9 cellular contexts compared by ENCODE assay signal in genomic region chr19:3459322-3459881, GRCh38. TPM values are rescaled to one million over a fixed set of nuclear protein-coding genes. Genes with fewer than 3 reads are reported as not detected.
DNase-seq lines count a peak whose midpoint lies in the region; ATAC-seq and TF ChIP-seq lines count a peak whose summit lies in the region.
"Had no signal": no experiment of that assay in that cellular context is flagged by ENCODE, and none has a peak within 500 bp of the region (broad histone marks: within the 10 kb centered on the region; RNA-seq: fewer than 3 reads in every experiment).

No MANE protein-coding gene starts in this region.

- POLR2A ChIA-PET in activated CD4-positive, alpha-beta memory T cell treated with anti-CD3 and anti-CD28 coated beads, Interleukin-2, amount 10 ng/mL, durations not matched to agents 7 days and 5 days (lab: Charles Lee): no interaction called here

- H3K4me3 Mint-ChIP-seq in GM23338: peak overlapping the region; percentile 60
- H3K4me3 Mint-ChIP-seq in activated CD4-positive, alpha-beta memory T cell treated with anti-CD3 and anti-CD28 coated beads, Interleukin-2, amount 10 ng/mL, durations not matched to agents 7 days and 5 days: no peak overlapping the region
- H3K4me3 Mint-ChIP-seq: activated T-helper 1 cell treated with anti-CD3 and anti-CD28 coated beads, Interleukin-12 subunit alpha, Interleukin-12 subunit beta, Interleukin-2, Interleukin-4 antibody, amounts not matched to agents 30 ng/mL and 10 ng/mL and 1 ng/mL, durations not matched to agents 14 hours and 24 hours and 36 hours had no signal

- H3K79me2 ChIP-seq in GM23338 (replicated peaks; ENCODE audit: insufficient read depth): no peaks in the 10 kb centered on the region
- H3K79me2 ChIP-seq in hepatocyte: no peaks in the 10 kb centered on the region

- no peaks in the 10 kb centered on the region for H3K9me2 ChIP-seq in GM23338 (ENCODE audit: insufficient read depth)
- no peaks in the 10 kb centered on the region for H3K9me2 ChIP-seq in hepatocyte (replicated peaks; ENCODE audit: insufficient read depth)

- CTCF ChIA-PET in activated CD4-positive, alpha-beta memory T cell treated with anti-CD3 and anti-CD28 coated beads, Interleukin-2, amount 10 ng/mL, durations not matched to agents 7 days and 5 days (lab: Charles Lee): no interaction called here

- H4K20me1 ChIP-seq in GM23338 (replicated peaks; ENCODE audit: insufficient read depth): peaks cover 9% of the 10 kb centered on the region
- no peaks in the 10 kb centered on the region for H4K20me1 ChIP-seq in hepatocyte (ENCODE audit: insufficient read depth, poor library complexity, severe bottlenecking)

- H3K27me3 ChIP-seq in GM23338 (ENCODE audit: insufficient read depth): peaks cover 78% of the 10 kb centered on the region
- peaks cover 17% of the 10 kb centered on the region for H3K27me3 ChIP-seq in hepatocyte

- H3K36me3 Mint-ChIP-seq in GM23338 (ENCODE audit: low read depth): no peaks in the 10 kb centered on the region
- H3K36me3 Mint-ChIP-seq in activated CD4-positive, alpha-beta memory T cell treated with anti-CD3 and anti-CD28 coated beads, Interleukin-2, amount 10 ng/mL, durations not matched to agents 7 days and 5 days (ENCODE audit: low read depth): no peaks in the 10 kb centered on the region

- peaks cover 27% of the 10 kb centered on the region for H3K4me1 ChIP-seq in GM23338 (ENCODE audit: insufficient read depth)
- H3K4me1 ChIP-seq in hepatocyte (ENCODE audit: insufficient read depth): peaks cover 43% of the 10 kb centered on the region

- H2AFZ ChIP-seq in GM23338 (no peak overlapping the region; the same call in 1 of the 2 replicates), hepatocyte (no peak overlapping the region)

- H3F3A ChIP-seq in GM23338 (replicated peaks; ENCODE audit: low read depth): peaks cover 6% of the 10 kb centered on the region; the same call in 1 of the 2 replicates

- no peaks in the 10 kb centered on the region; the same call in 1 of the 3 replicates for H3K9me3 Mint-ChIP-seq in GM23338
- H3K9me3 Mint-ChIP-seq in activated CD4-positive, alpha-beta memory T cell treated with anti-CD3 and anti-CD28 coated beads, Interleukin-2, amount 10 ng/mL, durations not matched to agents 7 days and 5 days: no peaks in the 10 kb centered on the region
- H3K9me3 Mint-ChIP-seq: activated T-helper 1 cell treated with anti-CD3 and anti-CD28 coated beads, Interleukin-12 subunit alpha, Interleukin-12 subunit beta, Interleukin-2, Interleukin-4 antibody, amounts not matched to agents 30 ng/mL and 10 ng/mL and 1 ng/mL, durations not matched to agents 14 hours and 24 hours and 36 hours had no signal

- in situ Hi-C loops in astrocyte of the cerebellum (cut with HindIII; ENCODE audit: low sequenced_read_pairs): no loop called here

- ATAC-seq in GM23338 (peak; percentile 4; the same call in 2 of the 3 replicates), HG02763 (IDR thresholded peaks at IDR 0.05; ENCODE audit: unreplicated experiment) (no peak)

- WGBS in hepatocyte (ENCODE audit: low lambda C conversion rate, missing lambda C conversion rate): 18% methylated on average over 9 of the region's 15 CpGs

- H3K9me3 ChIP-seq in hepatocyte (ENCODE audit: low read depth): no peaks in the 10 kb centered on the region

- H3K4me2 ChIP-seq in GM23338 (peak overlapping the region; percentile 81), hepatocyte (peak overlapping the region; percentile 68)

- DNase-seq in GM23338 (ENCODE audit: low spot score) (peak; percentile 78), astrocyte of the cerebellum (ENCODE audit: low read depth) (peak; percentile 87), hepatocyte (ENCODE audit: low spot score) (peak; percentile 85), retinal pigment epithelial cell (ENCODE audit: low read depth) (peak; percentile 93), NCI-H2171 (lab: John Stamatoyannopoulos, UW) (no peak), HT-29 (ENCODE audit: low spot score) (no peak)
- no peak for DNase-seq in activated CD4-positive, alpha-beta memory T cell treated with anti-CD3 and anti-CD28 coated beads, Interleukin-2, amount 10 ng/mL, durations not matched to agents 7 days and 5 days

- H3K36me3 ChIP-seq in GM23338 (ENCODE audit: insufficient read depth) (no peaks in the 10 kb centered on the region), hepatocyte (replicated peaks; ENCODE audit: insufficient read depth, low read depth) (no peaks in the 10 kb centered on the region)

- peak overlapping the region; percentile 56 for H3K4me3 ChIP-seq in GM23338
- no peak overlapping the region for H3K4me3 ChIP-seq in astrocyte of the cerebellum (ENCODE audit: low read depth, low read length)
- H3K4me3 ChIP-seq in hepatocyte: no peak overlapping the region
- no peak overlapping the region for H3K4me3 ChIP-seq in retinal pigment epithelial cell (ENCODE audit: low read length)

- no peak overlapping the region for H3K27ac Mint-ChIP-seq in GM23338
- H3K27ac Mint-ChIP-seq in activated CD4-positive, alpha-beta memory T cell treated with anti-CD3 and anti-CD28 coated beads, Interleukin-2, amount 10 ng/mL, durations not matched to agents 7 days and 5 days: no peak overlapping the region
- H3K27ac Mint-ChIP-seq: activated T-helper 1 cell treated with anti-CD3 and anti-CD28 coated beads, Interleukin-12 subunit alpha, Interleukin-12 subunit beta, Interleukin-2, Interleukin-4 antibody, amounts not matched to agents 30 ng/mL and 10 ng/mL and 1 ng/mL, durations not matched to agents 14 hours and 24 hours and 36 hours had no signal

- no peak for TF ChIP-seq CTCF in GM23338 (conservative IDR thresholded peaks at IDR 0.05; ENCODE audit: low read depth in 2 of 2)
- no peak for TF ChIP-seq CTCF in astrocyte of the cerebellum (IDR thresholded peaks at IDR 0.05; ENCODE audit: low read depth, low read length, missing control alignments)
- no peak for TF ChIP-seq CTCF in hepatocyte (IDR thresholded peaks at IDR 0.05; ENCODE audit: poor library complexity)
- no peak for TF ChIP-seq CTCF in retinal pigment epithelial cell (conservative IDR thresholded peaks at IDR 0.05; ENCODE audit: low read depth, low read length)

- H3K27ac ChIP-seq in GM23338 (ENCODE audit: low read depth): no peak overlapping the region
- H3K27ac ChIP-seq in hepatocyte: peak overlapping the region; percentile 87

- H3K27me3 Mint-ChIP-seq in GM23338 (ENCODE audit: insufficient read depth, low read depth, poor library complexity): peaks cover 45% of the 10 kb centered on the region
- no peaks in the 10 kb centered on the region for H3K27me3 Mint-ChIP-seq in activated CD4-positive, alpha-beta memory T cell treated with anti-CD3 and anti-CD28 coated beads, Interleukin-2, amount 10 ng/mL, durations not matched to agents 7 days and 5 days

- peaks cover 17% of the 10 kb centered on the region for H3K4me1 Mint-ChIP-seq in GM23338
- peaks cover 2% of the 10 kb centered on the region for H3K4me1 Mint-ChIP-seq in activated CD4-positive, alpha-beta memory T cell treated with anti-CD3 and anti-CD28 coated beads, Interleukin-2, amount 10 ng/mL, durations not matched to agents 7 days and 5 days

RNA-seq across cellular contexts. Expression of gene SMIM24, which starts 20.9 kb away (rescaled TPM):
- total RNA-seq in GM23338 (2014; rRNA removed; shearing (Covaris generic)): 4.7 and 5.0 TPM in 2 replicates
- polyA plus RNA-seq in GM23338 (2016; fragmentation: Nextera tagmentation; extraction: Ambion mirVana): 19.0 and 21.5 TPM in 2 replicates
- 81.2 and 85.5 TPM in 2 replicates for total RNA-seq in hepatocyte
- 114 and 151 TPM in 2 replicates for polyA plus RNA-seq in hepatocyte
- total RNA-seq in activated CD4-positive, alpha-beta memory T cell treated with anti-CD3 and anti-CD28 coated beads, Interleukin-2, amount 10 ng/mL, durations not matched to agents 7 days and 5 days: not detected
- total RNA-seq in HT-29 (2014; rRNA removed; shearing (Covaris generic)): 0.58 and 2.5 TPM in 2 replicates
- total RNA-seq: activated T-helper 1 cell treated with anti-CD3 and anti-CD28 coated beads, Interleukin-12 subunit alpha, Interleukin-12 subunit beta, Interleukin-2, Interleukin-4 antibody, amounts not matched to agents 30 ng/mL and 10 ng/mL and 1 ng/mL, durations not matched to agents 14 hours and 24 hours and 36 hours had no signal

RNA-seq across cellular contexts. Expression of gene SMIM44, which starts 23.8 kb away (rescaled TPM):
- not detected in 2 replicates for total RNA-seq in GM23338 (2014; rRNA removed; shearing (Covaris generic))
- not detected in 2 replicates for polyA plus RNA-seq in GM23338 (2016; fragmentation: Nextera tagmentation; extraction: Ambion mirVana)
- total RNA-seq in hepatocyte: not detected in 2 replicates
- not detected in 2 replicates for polyA plus RNA-seq in hepatocyte
- total RNA-seq in activated CD4-positive, alpha-beta memory T cell treated with anti-CD3 and anti-CD28 coated beads, Interleukin-2, amount 10 ng/mL, durations not matched to agents 7 days and 5 days: not detected
- 0.60 and 1.4 TPM in 2 replicates for total RNA-seq in HT-29 (2014; rRNA removed; shearing (Covaris generic))
- total RNA-seq: activated T-helper 1 cell treated with anti-CD3 and anti-CD28 coated beads, Interleukin-12 subunit alpha, Interleukin-12 subunit beta, Interleukin-2, Interleukin-4 antibody, amounts not matched to agents 30 ng/mL and 10 ng/mL and 1 ng/mL, durations not matched to agents 14 hours and 24 hours and 36 hours had no signal

RNA-seq across cellular contexts. Expression of gene DOHH, which starts 41.1 kb away (rescaled TPM):
- 34.1 and 34.7 TPM in 2 replicates for total RNA-seq in GM23338 (2014; rRNA removed; shearing (Covaris generic))
- polyA plus RNA-seq in GM23338 (2016; fragmentation: Nextera tagmentation; extraction: Ambion mirVana) (19.0 TPM in 2 replicates), hepatocyte (17.6 and 28.2 TPM in 2 replicates)
- 10.9 and 14.9 TPM in 2 replicates for total RNA-seq in hepatocyte
- 10 to 100 TPM; 11.1 to 11.8 TPM for total RNA-seq in activated CD4-positive, alpha-beta memory T cell treated with anti-CD3 and anti-CD28 coated beads, Interleukin-2, amount 10 ng/mL, durations not matched to agents 7 days and 5 days
- 46.8 and 52.8 TPM in 2 replicates for total RNA-seq in HT-29 (2014; rRNA removed; shearing (Covaris generic))

RNA-seq across cellular contexts. Expression of gene FZR1, which starts 46.7 kb away (rescaled TPM):
- total RNA-seq in GM23338 (2014; rRNA removed; shearing (Covaris generic)): 38.4 and 39.2 TPM in 2 replicates
- polyA plus RNA-seq in GM23338 (2016; fragmentation: Nextera tagmentation; extraction: Ambion mirVana) (12.9 and 16.1 TPM in 2 replicates), hepatocyte (51.0 and 51.9 TPM in 2 replicates)
- 18.1 and 32.1 TPM in 2 replicates for total RNA-seq in hepatocyte
- 10 to 100 TPM; 72.2 to 75.6 TPM for total RNA-seq in activated CD4-positive, alpha-beta memory T cell treated with anti-CD3 and anti-CD28 coated beads, Interleukin-2, amount 10 ng/mL, durations not matched to agents 7 days and 5 days
- total RNA-seq in HT-29 (2014; rRNA removed; shearing (Covaris generic)): 49.8 and 62.5 TPM in 2 replicates

Comparison
In these comparisons a context has a peak if more than half of its experiments do, and no peak if none do; other contexts are left out.
1. DNase-seq: peak in GM23338 (single experiment), astrocyte of the cerebellum (single experiment), hepatocyte (single experiment) and retinal pigment epithelial cell (single experiment); none in NCI-H2171 (single experiment), activated CD4-positive, alpha-beta memory T cell treated with anti-CD3 and anti-CD28 coated beads, Interleukin-2, amount 10 ng/mL, durations not matched to agents 7 days and 5 days (single experiment) and HT-29 (single experiment).
2. RNA of gene SMIM24, which starts 20.9 kb away (total RNA-seq): 81.2 to 85.5 TPM in hepatocyte; 4.7 to 5.0 TPM in GM23338, 0.58 to 2.5 TPM in HT-29 and not detected in activated CD4-positive, alpha-beta memory T cell treated with anti-CD3 and anti-CD28 coated beads, Interleukin-2, amount 10 ng/mL, durations not matched to agents 7 days and 5 days; every median in the first group is over 10 times any median in the second.